In genomic region chr16:52785653-52786052, GRCh38 we compare ENCODE assay signal across 28 cellular contexts.
"Had no signal": no experiment of that assay in that cellular context is flagged by ENCODE, and none has a peak within 500 bp of the region (broad histone marks: within the 10 kb centered on the region; RNA-seq: fewer than 3 reads in every experiment).

No MANE protein-coding gene starts in this region.

- H3K36me3 ChIP-seq: adrenal gland, esophagus squamous epithelium, gastroesophageal sphincter had no signal

- DNase-seq: activated CD4-positive, alpha-beta T cell treated with anti-CD3 and anti-CD28 coated beads for 1 hour; activated CD4-positive, alpha-beta T cell treated with anti-CD3 and anti-CD28 coated beads for 4 hours; activated CD4-positive, alpha-beta T cell treated with anti-CD3 and anti-CD28 coated beads, Interleukin-2, amount 50 U/mL, for 1 hour; activated CD4-positive, alpha-beta T cell treated with anti-CD3 and anti-CD28 coated beads, Interleukin-2, amount 50 U/mL, for 48 hours; activated CD8-positive, alpha-beta memory T cell treated with anti-CD3 and anti-CD28 coated beads for 24 hours; activated CD8-positive, alpha-beta T cell treated with anti-CD3 and anti-CD28 coated beads for 36 hours; activated effector memory CD4-positive, alpha-beta T cell treated with Interleukin-2 at 50 U/mL for 16 hours; activated gamma-delta T cell treated with Interleukin-2 at 50 U/mL for 16 hours; activated naive CD4-positive, alpha-beta T cell treated with anti-CD3 and anti-CD28 coated beads, Interleukin-2, amount 50 U/mL, for 16 hours; activated naive CD4-positive, alpha-beta T cell treated with Interleukin-2 at 50 U/mL for 16 hours; activated naive CD8-positive, alpha-beta T cell treated with anti-CD3 and anti-CD28 coated beads, Interleukin-2, amount 50 U/mL, for 24 hours; activated T-cell treated with anti-CD3 and anti-CD28 coated beads, Interleukin-2, amount 50 U/mL, for 4 hours; amygdala; aorta; body of pancreas; caudate nucleus; dorsolateral prefrontal cortex; effector memory CD4-positive, alpha-beta T cell; esophagus squamous epithelium; head of caudate nucleus; T-helper 2 cell had no signal

- H3K27ac ChIP-seq: adrenal gland, body of pancreas, dorsolateral prefrontal cortex, epithelial cell of prostate, esophagus squamous epithelium, gastroesophageal sphincter, VCaP had no signal

- H3K36me3 Mint-ChIP-seq: activated naive CD8-positive, alpha-beta T cell; WTC11 had no signal

- H3K4me1 ChIP-seq: adrenal gland, body of pancreas, esophagus squamous epithelium, gastroesophageal sphincter had no signal

- H3K9me3 Mint-ChIP-seq: activated CD8-positive, alpha-beta T cell treated with anti-CD3 and anti-CD28 coated beads for 36 hours; activated naive CD8-positive, alpha-beta T cell treated with anti-CD3 and anti-CD28 coated beads, Interleukin-2, amount 50 U/mL, for 24 hours; activated T-cell treated with anti-CD3 and anti-CD28 coated beads, Interleukin-2, amount 50 U/mL, for 4 hours; activated T-helper 17 cell treated with anti-CD3 and anti-CD28 coated beads, Interleukin-2, amount 50 U/mL, for 72 hours had no signal

- ATAC-seq: activated CD8-positive, alpha-beta T cell treated with anti-CD3 and anti-CD28 coated beads for 36 hours; activated naive CD8-positive, alpha-beta T cell treated with anti-CD3 and anti-CD28 coated beads, Interleukin-2, amount 50 U/mL, for 24 hours; activated T-cell treated with anti-CD3 and anti-CD28 coated beads, Interleukin-2, amount 50 U/mL, for 4 hours; activated T-helper 17 cell treated with anti-CD3 and anti-CD28 coated beads, Interleukin-2, amount 50 U/mL, for 72 hours; body of pancreas; gastroesophageal sphincter had no signal

- H3K4me3 Mint-ChIP-seq: activated CD8-positive, alpha-beta T cell treated with anti-CD3 and anti-CD28 coated beads for 36 hours; activated naive CD8-positive, alpha-beta T cell; activated naive CD8-positive, alpha-beta T cell treated with anti-CD3 and anti-CD28 coated beads, Interleukin-2, amount 50 U/mL, for 24 hours; activated T-cell treated with anti-CD3 and anti-CD28 coated beads, Interleukin-2, amount 50 U/mL, for 4 hours; activated T-helper 17 cell treated with anti-CD3 and anti-CD28 coated beads, Interleukin-2, amount 50 U/mL, for 72 hours; WTC11 had no signal

- H3K27me3 ChIP-seq: adrenal gland, body of pancreas, esophagus squamous epithelium had no signal

- H3K4me1 Mint-ChIP-seq: activated naive CD8-positive, alpha-beta T cell treated with anti-CD3 and anti-CD28 coated beads, Interleukin-2, amount 50 U/mL, for 24 hours; activated T-helper 17 cell treated with anti-CD3 and anti-CD28 coated beads, Interleukin-2, amount 50 U/mL, for 72 hours had no signal

- H3K9me3 ChIP-seq: adrenal gland, body of pancreas, esophagus squamous epithelium, gastroesophageal sphincter had no signal

- H3K27ac Mint-ChIP-seq: activated CD8-positive, alpha-beta T cell treated with anti-CD3 and anti-CD28 coated beads for 36 hours; activated naive CD8-positive, alpha-beta T cell; activated naive CD8-positive, alpha-beta T cell treated with anti-CD3 and anti-CD28 coated beads, Interleukin-2, amount 50 U/mL, for 24 hours; activated T-helper 17 cell treated with anti-CD3 and anti-CD28 coated beads, Interleukin-2, amount 50 U/mL, for 72 hours; WTC11 had no signal

- H3K4me3 ChIP-seq: adrenal gland, body of pancreas, dorsolateral prefrontal cortex, esophagus squamous epithelium, gastroesophageal sphincter had no signal
